In the genomic region with DNA sequence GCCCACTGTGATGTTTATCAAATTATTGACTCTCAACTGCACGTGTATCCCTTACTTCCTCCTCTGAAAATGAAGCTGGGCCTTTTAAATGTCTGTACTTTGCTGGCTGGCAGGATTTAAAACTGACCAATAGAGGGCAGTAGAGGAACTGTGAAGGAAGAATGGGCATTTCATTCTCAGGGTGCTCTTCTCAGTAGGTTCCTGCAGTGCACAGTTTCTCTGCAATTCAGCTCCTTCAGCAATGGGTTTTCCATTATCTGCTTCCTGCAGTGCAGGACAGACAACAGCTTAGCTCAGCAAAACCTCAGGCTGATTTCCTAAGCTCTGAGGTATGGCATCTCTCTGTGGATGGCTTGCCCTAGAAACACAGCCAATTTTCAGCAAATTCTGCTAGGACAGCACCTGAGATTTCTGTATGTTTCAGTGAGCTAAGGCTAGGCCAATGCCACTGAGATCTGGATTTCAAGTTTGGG, we compare ENCODE assay signal across 8 cellular contexts.
DNase-seq lines count a peak whose midpoint lies in the region; ATAC-seq lines count a peak whose summit lies in the region.

No MANE protein-coding gene starts in this region.

- POLR2A ChIA-PET in activated CD8-positive, alpha-beta T cell treated with anti-CD3 and anti-CD28 coated beads, Interleukin-2, amount 10 ng/mL, durations not matched to agents 7 days and 5 days (lab: Charles Lee): no interaction called here

- H3K4me1 Mint-ChIP-seq in activated CD8-positive, alpha-beta T cell treated with anti-CD3 and anti-CD28 coated beads, Interleukin-2, amount 10 ng/mL, durations not matched to agents 7 days and 5 days (ENCODE audit: low read depth): no peaks in the 10 kb centered on the region

- no peak overlapping the region for H3K27ac Mint-ChIP-seq in activated CD8-positive, alpha-beta T cell treated with anti-CD3 and anti-CD28 coated beads, Interleukin-2, amount 10 ng/mL, durations not matched to agents 7 days and 5 days

- peak; percentile 87 for ATAC-seq in GM19035 (IDR thresholded peaks at IDR 0.05; ENCODE audit: unreplicated experiment)
- ATAC-seq in HG03175 (IDR thresholded peaks at IDR 0.05; ENCODE audit: unreplicated experiment): peak; percentile 86
- no peak for ATAC-seq in activated CD8-positive, alpha-beta T cell treated with anti-CD3 and anti-CD28 coated beads, Interleukin-2, amount 10 ng/mL, durations not matched to agents 7 days and 5 days

- no peaks in the 10 kb centered on the region for H3K27me3 Mint-ChIP-seq in activated CD8-positive, alpha-beta T cell treated with anti-CD3 and anti-CD28 coated beads, Interleukin-2, amount 10 ng/mL, durations not matched to agents 7 days and 5 days (ENCODE audit: low read depth)

- no peak overlapping the region for H3K4me3 Mint-ChIP-seq in activated CD8-positive, alpha-beta T cell treated with anti-CD3 and anti-CD28 coated beads, Interleukin-2, amount 10 ng/mL, durations not matched to agents 7 days and 5 days

- CTCF ChIA-PET in activated CD8-positive, alpha-beta T cell treated with anti-CD3 and anti-CD28 coated beads, Interleukin-2, amount 10 ng/mL, durations not matched to agents 7 days and 5 days (lab: Charles Lee): interaction anchor here (1.1 kb wide), 1 partner anchor 9 kb away, joined by 5 read pairs; no protein-coding TSS in a partner anchor

- H3K9me3 Mint-ChIP-seq in activated CD8-positive, alpha-beta T cell treated with anti-CD3 and anti-CD28 coated beads, Interleukin-2, amount 10 ng/mL, durations not matched to agents 7 days and 5 days (ENCODE audit: insufficient read depth): peaks cover 11% of the 10 kb centered on the region

- peak; percentile 43 for DNase-seq in COLO668 (lab: John Stamatoyannopoulos, UW; ENCODE audit: unreplicated experiment)
- peak; percentile 58 for DNase-seq in NCI-H2227 treated with DMSO at 0.1 percent for 48 hours (lab: John Stamatoyannopoulos, UW)
- peak; percentile 21 for DNase-seq in activated CD8-positive, alpha-beta T cell treated with anti-CD3 and anti-CD28 coated beads, Interleukin-2, amount 10 ng/mL, durations not matched to agents 7 days and 5 days
- DNase-seq in kidney tubule cell (ENCODE audit: low spot score): peak; percentile 71
- no peak for DNase-seq in NK-92 treated with Interleukin-12 subunit alpha and Interleukin-12 subunit beta, amount 100 ng/mL, for 24 hours (lab: John Stamatoyannopoulos, UW)
- no peak for DNase-seq in activated naive CD4-positive, alpha-beta T cell (lab: John Stamatoyannopoulos, UW)

- no peaks in the 10 kb centered on the region for H3K36me3 Mint-ChIP-seq in activated CD8-positive, alpha-beta T cell treated with anti-CD3 and anti-CD28 coated beads, Interleukin-2, amount 10 ng/mL, durations not matched to agents 7 days and 5 days (ENCODE audit: low read depth)

Comparison
In these comparisons a context has a peak if more than half of its experiments do, and no peak if none do; other contexts are left out.
1. DNase-seq: peak in COLO668 (single experiment), NCI-H2227 treated with DMSO at 0.1 percent for 48 hours (single experiment), activated CD8-positive, alpha-beta T cell treated with anti-CD3 and anti-CD28 coated beads, Interleukin-2, amount 10 ng/mL, durations not matched to agents 7 days and 5 days (single experiment) and kidney tubule cell (single experiment); none in NK-92 treated with Interleukin-12 subunit alpha and Interleukin-12 subunit beta, amount 100 ng/mL, for 24 hours (single experiment) and activated naive CD4-positive, alpha-beta T cell (0 of 4).